Comparison of ENCODE assay signal across 1 cellular context in genomic region chr7:84002348-84002747, GRCh38.
TF ChIP-seq lines count a peak whose summit lies in the region.

No MANE protein-coding gene starts in this region.

TF ChIP-seq in H1, 55 proteins besides CTCF, POLR2A, EP300 and RAD21 (continued from another document):
- peak; percentile 17 for TF ChIP-seq CHD7 (IDR thresholded peaks at IDR 0.05; ENCODE audit: insufficient replicate concordance, low read length)
- no peak for TF ChIP-seq POU5F1 (IDR thresholded peaks at IDR 0.05; ENCODE audit: low read depth, low read length)
- no peak for TF ChIP-seq TBP (IDR thresholded peaks at IDR 0.05; ENCODE audit: low read depth, low read length)
